In the genomic region with DNA sequence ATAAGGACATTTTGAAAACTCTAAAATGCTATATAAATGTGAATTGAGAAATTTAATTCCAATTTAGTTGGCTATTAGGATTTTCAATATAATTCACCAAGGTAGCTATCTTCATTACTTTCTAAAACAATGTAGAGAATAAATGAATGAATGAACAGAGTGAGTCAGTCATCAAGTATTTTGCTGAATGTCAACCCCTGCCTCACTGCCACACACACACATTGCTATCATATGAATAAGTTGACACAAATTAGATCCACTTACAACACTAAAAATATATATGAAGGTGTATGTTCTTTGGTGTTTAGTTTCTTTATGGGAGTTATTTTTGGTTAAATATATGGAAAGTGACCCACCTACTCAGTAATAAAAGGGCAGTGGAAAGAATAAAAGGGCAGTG, we compare ENCODE assay signal across 19 cellular contexts. TPM values are rescaled to one million over a fixed set of nuclear protein-coding genes. Genes with fewer than 3 reads are reported as not detected.
DNase-seq lines count a peak whose midpoint lies in the region; ATAC-seq and TF ChIP-seq lines count a peak whose summit lies in the region.
"Had no signal": no experiment of that assay in that cellular context is flagged by ENCODE, and none has a peak within 500 bp of the region (broad histone marks: within the 10 kb centered on the region; RNA-seq: fewer than 3 reads in every experiment).

No MANE protein-coding gene starts in this region.

- no peaks in the 10 kb centered on the region for H3K79me1 ChIP-seq in neuronal stem cell (ENCODE audit: low read depth, low read length)

- H2AFZ ChIP-seq in neuronal stem cell (ENCODE audit: low read length): no peak overlapping the region

- H3K9ac ChIP-seq in adipocyte (ENCODE audit: low read length) (no peak overlapping the region), skeletal muscle satellite cell (ENCODE audit: low read depth, low read length) (no peak overlapping the region), neuronal stem cell (ENCODE audit: low read depth, low read length, poor library complexity) (no peak overlapping the region)

- H3K23ac ChIP-seq in neuronal stem cell (ENCODE audit: low read depth, low read length, poor library complexity): no peak overlapping the region

- H3K18ac ChIP-seq in neuronal stem cell (ENCODE audit: low read length): no peak overlapping the region

- no peaks in the 10 kb centered on the region for H3K4me1 ChIP-seq in adipocyte (ENCODE audit: control insufficient read depth, insufficient read depth, low read length)
- no peaks in the 10 kb centered on the region for H3K4me1 ChIP-seq in skeletal muscle satellite cell (ENCODE audit: control insufficient read depth, insufficient read depth, low read length)
- no peaks in the 10 kb centered on the region for H3K4me1 ChIP-seq in neuronal stem cell (ENCODE audit: control insufficient read depth in 2 of 2, insufficient read depth in 1 of 2, low read depth in 1 of 2, low read length in 2 of 2)

- H2AK5ac ChIP-seq in neuronal stem cell (ENCODE audit: low read depth, low read length): no peak overlapping the region

- no peak overlapping the region for H2BK5ac ChIP-seq in neuronal stem cell (ENCODE audit: low read length)

- H2BK12ac ChIP-seq in neuronal stem cell (ENCODE audit: low read length): no peak overlapping the region

- H2BK15ac ChIP-seq in neuronal stem cell (ENCODE audit: low read length): no peak overlapping the region

- no peak overlapping the region for H3K4ac ChIP-seq in neuronal stem cell (ENCODE audit: low read length)

- H3K27me3 ChIP-seq in adipocyte (replicated peaks; ENCODE audit: control insufficient read depth, insufficient read depth, low read length) (peaks cover 3% of the 10 kb centered on the region), skeletal muscle satellite cell (ENCODE audit: control insufficient read depth, insufficient read depth, low read length) (no peaks in the 10 kb centered on the region), neuronal stem cell (ENCODE audit: control insufficient read depth in 3 of 3, insufficient read depth in 3 of 3, low read depth in 1 of 3, low read length in 3 of 3) (no peaks in the 10 kb centered on the region)

- peak overlapping the region; percentile 15 for H3K4me2 ChIP-seq in skeletal muscle satellite cell (ENCODE audit: low read length)
- no peak overlapping the region for H3K4me2 ChIP-seq in neuronal stem cell (ENCODE audit: insufficient read depth, low read length, poor library complexity, severe bottlenecking)

- H3K4me3 ChIP-seq in adipocyte (ENCODE audit: low read length) (no peak overlapping the region), fibroblast of mammary gland (ENCODE audit: control insufficient read depth, low read depth, low read length) (no peak overlapping the region), skeletal muscle satellite cell (ENCODE audit: low read length) (no peak overlapping the region), neuronal stem cell (ENCODE audit: low read length in 2 of 2) (no peak overlapping the region)
- H3K4me3 ChIP-seq: thoracic aorta had no signal

- no peak overlapping the region for H2BK120ac ChIP-seq in neuronal stem cell (ENCODE audit: low read depth, low read length)

- H3K36me3 ChIP-seq in adipocyte (ENCODE audit: control insufficient read depth, insufficient read depth, low read length, severe bottlenecking): no peaks in the 10 kb centered on the region
- H3K36me3 ChIP-seq in skeletal muscle satellite cell (ENCODE audit: insufficient read depth, low read length): no peaks in the 10 kb centered on the region
- H3K36me3 ChIP-seq in neuronal stem cell (replicated peaks in 1 of 2; ENCODE audit: control insufficient read depth in 2 of 2, insufficient read depth in 2 of 2, low read length in 2 of 2): no peaks in the 10 kb centered on the region
- H3K36me3 ChIP-seq: thoracic aorta had no signal

- ATAC-seq in GM18502 (IDR thresholded peaks at IDR 0.05; ENCODE audit: poor library complexity, unreplicated experiment): no peak
- ATAC-seq: activated CD8-positive, alpha-beta T cell treated with anti-CD3 and anti-CD28 coated beads for 36 hours; left cardiac atrium had no signal

- DNase-seq in HCEC 1CT (peak; percentile 35), adipocyte (ENCODE audit: low read depth) (peak; percentile 14), fibroblast of mammary gland (ENCODE audit: low read depth) (peak; percentile 51), neuronal stem cell (ENCODE audit: low spot score) (no peak), HuH-7 (ENCODE audit: low spot score) (no peak)
- DNase-seq: activated B cell treated with CpG ODN at 0.5 μM for 24 hours; activated CD8-positive, alpha-beta T cell treated with anti-CD3 and anti-CD28 coated beads for 36 hours; activated T-cell treated with anti-CD3 and anti-CD28 coated beads, Interleukin-2, amount 50 U/mL, for 48 hours; left cardiac atrium; midbrain; MV-4-11; NCI-H2029; NCI-H446 treated with DMSO at 0.1 percent for 48 hours; SIG-M5; stimulated activated CD4-positive, alpha-beta T cell treated with anti-CD3 and anti-CD28 coated beads, Interleukin-12 subunit alpha, Interleukin-12 subunit beta, amount 100 ng/mL, for 4 hours; T-helper 2 cell had no signal

- TF ChIP-seq CTCF in fibroblast of mammary gland (conservative IDR thresholded peaks at IDR 0.05; ENCODE audit: control insufficient read depth, insufficient read depth, low read depth, low read length): no peak

- H4K8ac ChIP-seq in neuronal stem cell (ENCODE audit: low read depth, low read length): no peak overlapping the region

- H3K27ac ChIP-seq in neuronal stem cell (replicated peaks; ENCODE audit: low read length): no peak overlapping the region
- H3K27ac ChIP-seq: thoracic aorta had no signal

- H3K14ac ChIP-seq in neuronal stem cell (ENCODE audit: low read length): no peak overlapping the region

- no peak overlapping the region for H4K91ac ChIP-seq in neuronal stem cell (ENCODE audit: low read depth, low read length, poor library complexity)

- H3K9me3 ChIP-seq in adipocyte (ENCODE audit: control insufficient read depth, low read length) (no peaks in the 10 kb centered on the region), skeletal muscle satellite cell (replicated peaks; ENCODE audit: low read length) (no peaks in the 10 kb centered on the region), neuronal stem cell (replicated peaks in 1 of 2; ENCODE audit: control insufficient read depth in 2 of 2, insufficient read depth in 1 of 2, low read depth in 1 of 2, low read length in 2 of 2) (no peaks in the 10 kb centered on the region)
- H3K9me3 ChIP-seq: thoracic aorta had no signal

RNA-seq across cellular contexts. Expression of a gene that starts 52.4 kb away (rescaled TPM):
- total RNA-seq in skeletal muscle satellite cell (2012; rRNA removed): 7.1 and 8.7 TPM in 2 replicates
- 24.0 TPM for polyA plus RNA-seq in neuronal stem cell (2013, experiment 1 of 2)
- polyA plus RNA-seq in neuronal stem cell (2013, experiment 2 of 2): 22.6 TPM

Comparison
In these comparisons a context has a peak if more than half of its experiments do, and no peak if none do; other contexts are left out.
1. DNase-seq: peak in HCEC 1CT (single experiment), adipocyte (single experiment) and fibroblast of mammary gland (single experiment); none in neuronal stem cell (single experiment) and HuH-7 (single experiment).